8 cellular contexts compared by ENCODE assay signal in the genomic region with DNA sequence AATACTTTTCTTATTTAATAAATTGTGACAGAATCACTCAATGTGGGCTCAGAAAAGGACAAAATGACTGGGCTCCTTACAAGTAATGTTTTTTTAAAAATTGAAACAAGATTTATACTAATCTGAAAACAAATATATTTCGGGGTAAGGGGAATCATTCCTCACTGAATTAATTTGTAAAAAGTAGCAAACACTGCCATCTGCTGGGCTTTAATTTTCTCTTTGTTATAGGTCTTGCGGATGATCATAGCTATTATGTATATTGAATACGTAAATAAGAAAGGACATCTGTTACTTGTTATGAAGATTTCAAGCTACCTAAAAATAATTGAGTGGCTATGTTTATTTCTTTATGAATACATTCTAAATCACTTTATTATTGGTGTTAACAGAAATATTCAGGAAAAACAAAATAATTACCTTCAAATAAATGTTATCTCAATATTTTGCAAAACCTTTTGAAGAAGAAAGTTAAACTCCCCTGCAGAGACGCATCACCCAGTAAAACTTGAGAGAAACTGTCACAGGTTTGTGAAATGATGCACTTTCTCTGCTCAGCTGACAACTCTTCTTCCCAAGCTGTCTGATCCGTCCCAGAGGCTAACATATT. TPM values are rescaled to one million over a fixed set of nuclear protein-coding genes. Genes with fewer than 3 reads are reported as not detected.
DNase-seq lines count a peak whose midpoint lies in the region; ATAC-seq, FAIRE-seq and TF ChIP-seq lines count a peak whose summit lies in the region.

No MANE protein-coding gene starts in this region.

- H3K4me3 Mint-ChIP-seq in endodermal cell = no peak overlapping the region
- no peak overlapping the region for H3K4me3 Mint-ChIP-seq in stimulated activated memory B cell treated with anti-CD40 and anti-IgM and Interleukin-4, amounts not matched to agents 10 μg/mL and 1 μg/mL and 100 μg/mL, for 72 hours

- peak; percentile 92 for FAIRE-seq in G401.6 (lab: Jason Lieb, UNC)

- peaks cover 15% of the 10 kb centered on the region for H3K4me1 Mint-ChIP-seq in endodermal cell
- no peaks in the 10 kb centered on the region for H3K4me1 Mint-ChIP-seq in stimulated activated memory B cell treated with anti-CD40 and anti-IgM and Interleukin-4, amounts not matched to agents 10 μg/mL and 1 μg/mL and 100 μg/mL, for 72 hours

- H3K4me3 ChIP-seq in RWPE2 (ENCODE audit: severe bottlenecking) (no peak overlapping the region), endodermal cell (ENCODE audit: low read length) (no peak overlapping the region), muscle layer of duodenum (ENCODE audit: low read depth in 1 of 2, low read length in 2 of 2) (no peak overlapping the region)

- H3K36me3 ChIP-seq in RWPE2 (ENCODE audit: low read depth) (no peaks in the 10 kb centered on the region), endodermal cell (ENCODE audit: control insufficient read depth, insufficient read depth, low read length) (no peaks in the 10 kb centered on the region), muscle layer of duodenum (ENCODE audit: control insufficient read depth in 1 of 2, insufficient read depth in 2 of 2, low read length in 2 of 2) (no peaks in the 10 kb centered on the region)

- H3K4me1 ChIP-seq in RWPE2 (ENCODE audit: insufficient read depth, poor library complexity, severe bottlenecking) (peaks cover 23% of the 10 kb centered on the region), endodermal cell (ENCODE audit: control insufficient read depth, insufficient read depth, low read length) (no peaks in the 10 kb centered on the region), muscle layer of duodenum (ENCODE audit: control insufficient read depth in 1 of 2, insufficient read depth in 2 of 2, low read length in 2 of 2) (peaks cover 0 to 11% of the 10 kb centered on the region in 2 donors)

- H3K36me3 Mint-ChIP-seq in endodermal cell (ENCODE audit: low read depth) = no peaks in the 10 kb centered on the region
- no peaks in the 10 kb centered on the region for H3K36me3 Mint-ChIP-seq in stimulated activated memory B cell treated with anti-CD40 and anti-IgM and Interleukin-4, amounts not matched to agents 10 μg/mL and 1 μg/mL and 100 μg/mL, for 72 hours

- H3K27ac ChIP-seq in RWPE2 (ENCODE audit: poor library complexity, severe bottlenecking) (peak overlapping the region; percentile 89), endodermal cell (ENCODE audit: low read depth, low read length) (no peak overlapping the region), muscle layer of duodenum (ENCODE audit: low read length) (peak overlapping the region; percentile 43)

- H3K9me3 Mint-ChIP-seq in endodermal cell = no peaks in the 10 kb centered on the region
- no peaks in the 10 kb centered on the region for H3K9me3 Mint-ChIP-seq in stimulated activated memory B cell treated with anti-CD40 and anti-IgM and Interleukin-4, amounts not matched to agents 10 μg/mL and 1 μg/mL and 100 μg/mL, for 72 hours

- H3K27ac Mint-ChIP-seq in endodermal cell = no peak overlapping the region
- H3K27ac Mint-ChIP-seq in stimulated activated memory B cell treated with anti-CD40 and anti-IgM and Interleukin-4, amounts not matched to agents 10 μg/mL and 1 μg/mL and 100 μg/mL, for 72 hours = no peak overlapping the region

- no peaks in the 10 kb centered on the region for H3K9me3 ChIP-seq in RWPE2 (ENCODE audit: severe bottlenecking)
- no peaks in the 10 kb centered on the region for H3K9me3 ChIP-seq in endodermal cell (ENCODE audit: control insufficient read depth, low read length)
- no peaks in the 10 kb centered on the region for H3K9me3 ChIP-seq in muscle layer of duodenum (ENCODE audit: control insufficient read depth in 1 of 2, low read length in 2 of 2)

- H3K27me3 Mint-ChIP-seq in endodermal cell (ENCODE audit: insufficient read depth) = no peaks in the 10 kb centered on the region
- no peaks in the 10 kb centered on the region for H3K27me3 Mint-ChIP-seq in stimulated activated memory B cell treated with anti-CD40 and anti-IgM and Interleukin-4, amounts not matched to agents 10 μg/mL and 1 μg/mL and 100 μg/mL, for 72 hours

- H3K9ac ChIP-seq in endodermal cell (ENCODE audit: extremely low read depth, low read length, poor library complexity, severe bottlenecking) = no peak overlapping the region

- ATAC-seq in RWPE2 (ENCODE audit: low read depth) (peak; percentile 47), GM18873 (IDR thresholded peaks at IDR 0.05; ENCODE audit: low FRiP score, unreplicated experiment) (no peak)
- no peak for ATAC-seq in stimulated activated memory B cell treated with anti-CD40 and anti-IgM and Interleukin-4, amounts not matched to agents 10 μg/mL and 1 μg/mL and 100 μg/mL, for 72 hours

- 38 to 58% methylated on average over 1 to 4 of the region's 5 CpGs for WGBS in endodermal cell (ENCODE audit: insufficient coverage in 1 of 2, insufficient read length in 1 of 2), 2 experiments

- no peaks in the 10 kb centered on the region for H3K27me3 ChIP-seq in RWPE2 (ENCODE audit: insufficient read depth, poor library complexity, severe bottlenecking)
- H3K27me3 ChIP-seq in endodermal cell (ENCODE audit: control insufficient read depth, insufficient read depth, low read length, poor library complexity, severe bottlenecking) = no peaks in the 10 kb centered on the region
- H3K27me3 ChIP-seq in muscle layer of duodenum (ENCODE audit: low read depth, low read length) = no peaks in the 10 kb centered on the region

- DNase-seq in M059J (ENCODE audit: low read depth) = peak; percentile 60
- no peak for DNase-seq in RWPE2 (ENCODE audit: low spot score)
- no peak for DNase-seq in endodermal cell
- no peak for DNase-seq in 8988T

- peak; percentile 75 for TF ChIP-seq CTCF in RWPE2 (IDR thresholded peaks at IDR 0.05; ENCODE audit: poor library complexity, severe bottlenecking)
- peak; percentile 85 for TF ChIP-seq CTCF in endodermal cell (conservative IDR thresholded peaks at IDR 0.05)

RNA-seq across cellular contexts. Expression of a gene that starts 17.8 kb away (rescaled TPM):
- 0.05 and 0.10 TPM in 2 replicates for total RNA-seq in M059J (2014; rRNA removed; shearing (Covaris generic))
- under 1 TPM in 1 of 2 donors, not detected in 1; 0.33 TPM for total RNA-seq in endodermal cell
- 2.2 TPM for polyA plus RNA-seq in endodermal cell (2013, experiment 1 of 2)
- 2.9 TPM for polyA plus RNA-seq in endodermal cell (2013, experiment 2 of 2)
